Comparison of ENCODE assay signal across 8 cellular contexts in the genomic region with DNA sequence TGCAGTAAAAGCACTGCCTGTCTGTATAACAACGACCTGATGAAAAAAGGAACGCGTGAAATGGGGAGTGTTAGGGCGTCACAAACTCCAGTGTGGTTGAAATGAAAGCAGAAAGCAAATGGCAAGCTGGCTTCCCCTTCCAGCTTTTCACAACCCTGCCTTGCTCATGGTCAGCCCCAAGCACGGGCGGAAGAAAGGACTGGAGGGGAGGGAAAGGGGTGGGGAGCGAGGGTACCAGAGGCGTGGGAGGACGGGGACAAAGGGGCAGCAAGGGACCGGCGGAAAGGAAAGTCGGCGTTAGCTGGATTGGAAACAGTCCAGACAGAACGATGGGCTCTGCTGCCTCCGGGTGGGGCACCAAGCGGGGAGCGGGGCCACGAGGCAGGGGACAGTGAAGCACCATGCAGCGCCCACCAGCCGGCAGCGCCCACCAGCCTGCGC. TPM values are rescaled to one million over a fixed set of nuclear protein-coding genes. Genes with fewer than 3 reads are reported as not detected.
A peak's percentile ranks its signal among the peaks of the same experiment; 100 is the strongest.
DNase-seq lines count a peak whose midpoint lies in the region; ATAC-seq and TF ChIP-seq lines count a peak whose summit lies in the region.

No MANE protein-coding gene starts in this region.

- no peaks in the 10 kb centered on the region for H3K9me3 Mint-ChIP-seq in activated naive CD8-positive, alpha-beta T cell treated with anti-CD3 and anti-CD28 coated beads for 36 hours

- peaks cover 30% of the 10 kb centered on the region for H3K36me3 Mint-ChIP-seq in activated naive CD8-positive, alpha-beta T cell treated with anti-CD3 and anti-CD28 coated beads for 36 hours

- TF ChIP-seq EP300 in sigmoid colon (IDR thresholded peaks at IDR 0.05): no peak

- H3K27ac ChIP-seq in right cardiac atrium (ENCODE audit: low read length) (peak overlapping the region; percentile 42), sigmoid colon (peak overlapping the region; percentile 66 to 77 (median 70))

- peaks cover 39% of the 10 kb centered on the region for H3K4me1 Mint-ChIP-seq in activated naive CD8-positive, alpha-beta T cell treated with anti-CD3 and anti-CD28 coated beads for 36 hours

- H3K27me3 ChIP-seq in right cardiac atrium (ENCODE audit: control insufficient read depth, insufficient read depth) (no peaks in the 10 kb centered on the region), sigmoid colon (no peaks in the 10 kb centered on the region)

- H3K4me3 Mint-ChIP-seq in activated naive CD8-positive, alpha-beta T cell treated with anti-CD3 and anti-CD28 coated beads for 36 hours: peak overlapping the region; percentile 87

- no peaks in the 10 kb centered on the region for H3K27me3 Mint-ChIP-seq in activated naive CD8-positive, alpha-beta T cell treated with anti-CD3 and anti-CD28 coated beads for 36 hours

- H3K36me3 ChIP-seq in sigmoid colon: no peaks in the 10 kb centered on the region

- WGBS in right cardiac atrium: 4% methylated on average over 22 of the region's 22 CpGs
- WGBS in sigmoid colon, 2 donors: 1 to 2% methylated on average over 22 of the region's 22 CpGs

- H3K4me3 ChIP-seq in right cardiac atrium (ENCODE audit: low read length) (peak overlapping the region; percentile 44), sigmoid colon (peak overlapping the region; percentile 34 to 59 (median 52))

- H3K9me3 ChIP-seq in right cardiac atrium (ENCODE audit: control insufficient read depth, low read length): no peaks in the 10 kb centered on the region
- H3K9me3 ChIP-seq in sigmoid colon: no peaks in the 10 kb centered on the region

- intact Hi-C loops in right cardiac atrium (cut with DNase I): loop anchor here in 1 of 4 donors (10.0 kb wide), 1 partner anchor 107 kb away; the partner anchor contains the start of gene DYRK1A
- intact Hi-C loops in sigmoid colon (cut with DNase I): no loop called here

- ATAC-seq in HG02610 (IDR thresholded peaks at IDR 0.05; ENCODE audit: unreplicated experiment) (peak; percentile 36), right cardiac atrium (peak; percentile 58 to 74)

- DNase-seq in activated T-cell treated with anti-CD3 and anti-CD28 coated beads for 48 hours (ENCODE audit: low read depth) (peak; percentile 23), activated T-cell treated with anti-CD3 and anti-CD28 coated beads for 4 hours (no peak), NCI-H146 treated with DMSO at 0.1 percent for 48 hours (lab: John Stamatoyannopoulos, UW; ENCODE audit: unreplicated experiment) (peak; percentile 31), right cardiac atrium (peak; percentile 33 to 63 (median 50)), sigmoid colon (no peak), middle frontal gyrus (ENCODE audit: extremely low spot score, low spot score) (no peak)
- peak; percentile 56 for DNase-seq in activated naive CD8-positive, alpha-beta T cell treated with anti-CD3 and anti-CD28 coated beads for 36 hours

- TF ChIP-seq CTCF in sigmoid colon (IDR thresholded peaks at IDR 0.05): no peak

- H3K27ac Mint-ChIP-seq in activated naive CD8-positive, alpha-beta T cell treated with anti-CD3 and anti-CD28 coated beads for 36 hours: peak overlapping the region; percentile 95

- no peak for TF ChIP-seq POLR2A in sigmoid colon (IDR thresholded peaks at IDR 0.05)

- H3K4me1 ChIP-seq in right cardiac atrium (ENCODE audit: control insufficient read depth, insufficient read depth, low read length) (peaks cover 3% of the 10 kb centered on the region), sigmoid colon (peaks cover 0 to 33% (median 22%) of the 10 kb centered on the region in 4 donors)

RNA-seq across cellular contexts. Expression of gene VPS26C, which starts 9.6 kb away (rescaled TPM):
- total RNA-seq in activated naive CD8-positive, alpha-beta T cell treated with anti-CD3 and anti-CD28 coated beads for 36 hours: 10 to 100 TPM; 60.7 to 62.6 TPM
- total RNA-seq in right cardiac atrium (10 to 100 TPM; 36.7 to 40.7 (median 39.5) TPM), sigmoid colon (10 to 100 TPM; 47.1 to 71.7 (median 55.8) TPM)
- polyA plus RNA-seq in right cardiac atrium (19.4 TPM), sigmoid colon (10 to 100 TPM; 34.2 to 71.2 (median 39.0) TPM)

Comparison
In these comparisons a context has a peak if more than half of its experiments do, and no peak if none do; other contexts are left out.
1. DNase-seq: peak in activated T-cell treated with anti-CD3 and anti-CD28 coated beads for 48 hours (single experiment), NCI-H146 treated with DMSO at 0.1 percent for 48 hours (single experiment), activated naive CD8-positive, alpha-beta T cell treated with anti-CD3 and anti-CD28 coated beads for 36 hours (single experiment) and right cardiac atrium (3 of 3); none in activated T-cell treated with anti-CD3 and anti-CD28 coated beads for 4 hours (single experiment), sigmoid colon (single experiment) and middle frontal gyrus (single experiment).